Comparison of ENCODE assay signal across 9 cellular contexts in genomic region chr2:25419678-25420242, GRCh38.
A peak's percentile ranks its signal among the peaks of the same experiment; 100 is the strongest.
DNase-seq lines count a peak whose midpoint lies in the region; ATAC-seq and TF ChIP-seq lines count a peak whose summit lies in the region.
"Had no signal": no experiment of that assay in that cellular context is flagged by ENCODE, and none has a peak within 500 bp of the region (broad histone marks: within the 10 kb centered on the region; RNA-seq: fewer than 3 reads in every experiment).

No MANE protein-coding gene starts in this region.

- H3K27ac Mint-ChIP-seq in CD14-positive monocyte, result peak overlapping the region; percentile 22 to 87 (median 55)

- peaks cover 0 to 5% of the 10 kb centered on the region in 2 donors for H3K36me3 Mint-ChIP-seq in CD14-positive monocyte

- DNase-seq in CD14-positive monocyte (ENCODE audit: low spot score) (no peak), NOMO-1 (lab: John Stamatoyannopoulos, UW; ENCODE audit: unreplicated experiment in 2 of 2) (peak; percentile 55 to 82), NCI-H446 treated with DMSO at 0.1 percent for 48 hours (lab: John Stamatoyannopoulos, UW) (no peak), amygdala (lab: John Stamatoyannopoulos, UW) (no peak), Kasumi-1 (lab: John Stamatoyannopoulos, UW) (no peak), left ventricle myocardium superior (no peak)
- DNase-seq: SHP77 treated with DMSO at 0.1 percent for 48 hours had no signal

- ATAC-seq in HG02884 (IDR thresholded peaks at IDR 0.05; ENCODE audit: unreplicated experiment) (peak; percentile 63), left ventricle myocardium superior (no peak)

- H3K4me1 Mint-ChIP-seq in CD14-positive monocyte, result peaks cover 37% of the 10 kb centered on the region

- no peak for TF ChIP-seq CTCF in CD14-positive monocyte (IDR thresholded peaks at IDR 0.05)

- intact Hi-C loops in CD14-positive monocyte (cut with micrococcal nuclease) (no loop called here), left ventricle myocardium superior (cut with micrococcal nuclease) (no loop called here)

- H3K9me3 Mint-ChIP-seq in CD14-positive monocyte, result peaks cover 3 to 9% (median 6%) of the 10 kb centered on the region in 7 donors

- H3K4me3 Mint-ChIP-seq in CD14-positive monocyte, result no peak overlapping the region

- TF ChIP-seq POLR2A in GM19099 (IDR thresholded peaks at IDR 0.05; ENCODE audit: extremely low read depth, insufficient read length, low read depth), result peak; percentile 48

- peaks cover 0 to 4% (median 0%) of the 10 kb centered on the region in 3 donors for H3K27me3 Mint-ChIP-seq in CD14-positive monocyte (ENCODE audit: low read depth in 3 of 3)

Comparison
In these comparisons a context has a peak if more than half of its experiments do, and no peak if none do; other contexts are left out.
1. DNase-seq: peak in NOMO-1 (2 of 2); none in CD14-positive monocyte (single experiment), NCI-H446 treated with DMSO at 0.1 percent for 48 hours (single experiment), amygdala (0 of 56), Kasumi-1 (0 of 2) and left ventricle myocardium superior (single experiment).